21 cellular contexts compared by ENCODE assay signal in genomic region chr18:34764451-34764850, GRCh38. TPM values are rescaled to one million over a fixed set of nuclear protein-coding genes. Genes with fewer than 3 reads are reported as not detected.
DNase-seq lines count a peak whose midpoint lies in the region; ATAC-seq and TF ChIP-seq lines count a peak whose summit lies in the region.
"Had no signal": no experiment of that assay in that cellular context is flagged by ENCODE, and none has a peak within 500 bp of the region (broad histone marks: within the 10 kb centered on the region; RNA-seq: fewer than 3 reads in every experiment).

No MANE protein-coding gene starts in this region.

- ATAC-seq in GM23338 (no peak), GM21825 (IDR thresholded peaks at IDR 0.05; ENCODE audit: unreplicated experiment) (no peak)
- ATAC-seq: A549 had no signal

- no peaks in the 10 kb centered on the region for H4K20me1 ChIP-seq in GM23338 (replicated peaks; ENCODE audit: insufficient read depth)

- H2BK12ac ChIP-seq in mesenchymal stem cell (ENCODE audit: low read length in 2 of 2) = no peak overlapping the region

- no peaks in the 10 kb centered on the region for H3K79me1 ChIP-seq in mesendoderm (ENCODE audit: low read length)
- no peaks in the 10 kb centered on the region for H3K79me1 ChIP-seq in mesenchymal stem cell (replicated peaks; ENCODE audit: low read length, poor library complexity, severe bottlenecking)

- H3K9me3 ChIP-seq in A673 (ENCODE audit: low read depth, low read length, poor library complexity, severe bottlenecking) (no peaks in the 10 kb centered on the region), mesenchymal stem cell (ENCODE audit: control insufficient read depth, low read length) (no peaks in the 10 kb centered on the region)
- H3K9me3 ChIP-seq: A549 had no signal

- H3K36me3 ChIP-seq in A673 (ENCODE audit: insufficient read depth, low read length, poor library complexity, severe bottlenecking) (no peaks in the 10 kb centered on the region), GM23338 (ENCODE audit: insufficient read depth) (no peaks in the 10 kb centered on the region), brain microvascular endothelial cell (replicated peaks) (no peaks in the 10 kb centered on the region), mesendoderm (ENCODE audit: control insufficient read depth, insufficient read depth, low read length) (no peaks in the 10 kb centered on the region), mesenchymal stem cell (ENCODE audit: control insufficient read depth in 1 of 2, insufficient read depth in 2 of 2, low read depth in 1 of 2, low read length in 2 of 2) (peaks cover 0 to 47% of the 10 kb centered on the region in 2 experiments)

- no peaks in the 10 kb centered on the region for H3K27me3 Mint-ChIP-seq in GM23338 (ENCODE audit: insufficient read depth, low read depth, poor library complexity)
- H3K27me3 Mint-ChIP-seq in activated T-helper 2 cell treated with anti-CD3 and anti-CD28 coated beads, Interferon-gamma antibody, Interleukin-2, Interleukin-4, amounts not matched to agents 10 μg/mL and 5 μg/mL and 100 μg/mL, durations not matched to agents 14 hours and 24 hours and 36 hours (ENCODE audit: low read depth) = peaks cover 5% of the 10 kb centered on the region

- H3K4me2 ChIP-seq in GM23338 = no peak overlapping the region
- no peak overlapping the region for H3K4me2 ChIP-seq in mesendoderm (ENCODE audit: low read length)
- no peak overlapping the region for H3K4me2 ChIP-seq in mesenchymal stem cell (ENCODE audit: low read length, poor library complexity, severe bottlenecking)
- H3K4me2 ChIP-seq: A549 had no signal

- no peaks in the 10 kb centered on the region for H3F3A ChIP-seq in GM23338 (replicated peaks; ENCODE audit: low read depth)

- no peak overlapping the region for H3K18ac ChIP-seq in mesendoderm (ENCODE audit: low read length)
- H3K18ac ChIP-seq in mesenchymal stem cell (ENCODE audit: low read depth in 1 of 2, low read length in 2 of 2) = no peak overlapping the region

- H3K27ac ChIP-seq in A673 (ENCODE audit: low read depth, low read length, poor library complexity, severe bottlenecking) (no peak overlapping the region), GM23338 (ENCODE audit: low read depth) (no peak overlapping the region), brain microvascular endothelial cell (no peak overlapping the region), mesendoderm (ENCODE audit: low read depth, low read length) (no peak overlapping the region), mesenchymal stem cell (ENCODE audit: low read length, poor library complexity, severe bottlenecking) (no peak overlapping the region)
- H3K27ac ChIP-seq: A549, GM23248 had no signal

- no peaks in the 10 kb centered on the region for H3K36me3 Mint-ChIP-seq in GM23338 (ENCODE audit: low read depth)
- H3K36me3 Mint-ChIP-seq in activated T-helper 2 cell treated with anti-CD3 and anti-CD28 coated beads, Interferon-gamma antibody, Interleukin-2, Interleukin-4, amounts not matched to agents 10 μg/mL and 5 μg/mL and 100 μg/mL, durations not matched to agents 14 hours and 24 hours and 36 hours (ENCODE audit: low read depth) = no peaks in the 10 kb centered on the region
- H3K36me3 Mint-ChIP-seq: CD14-positive monocyte had no signal

- no peak overlapping the region for H3K4ac ChIP-seq in mesendoderm (ENCODE audit: low read depth, low read length)
- H3K4ac ChIP-seq in mesenchymal stem cell (ENCODE audit: low read depth in 1 of 2, low read length in 2 of 2) = no peak overlapping the region

- H3K4me3 ChIP-seq in A673 (ENCODE audit: low read depth, low read length, poor library complexity, severe bottlenecking) (no peak overlapping the region), GM23338 (no peak overlapping the region), brain microvascular endothelial cell (ENCODE audit: low read depth, low read length) (no peak overlapping the region), mesendoderm (ENCODE audit: low read length) (no peak overlapping the region), mesenchymal stem cell (ENCODE audit: insufficient read depth in 1 of 2, low read depth in 1 of 2, low read length in 2 of 2) (no peak overlapping the region)
- H3K4me3 ChIP-seq: A549, GM23248 had no signal

- no peak overlapping the region for H3K4me3 Mint-ChIP-seq in GM23338
- no peak overlapping the region for H3K4me3 Mint-ChIP-seq in activated T-helper 2 cell treated with anti-CD3 and anti-CD28 coated beads, Interferon-gamma antibody, Interleukin-2, Interleukin-4, amounts not matched to agents 10 μg/mL and 5 μg/mL and 100 μg/mL, durations not matched to agents 14 hours and 24 hours and 36 hours (ENCODE audit: low read depth)
- H3K4me3 Mint-ChIP-seq: CD14-positive monocyte had no signal

- POLR2A ChIA-PET in A673 (lab: Charles Lee; ENCODE audit: low non-redundant PET) = no interaction called here

- no peak overlapping the region for H3K56ac ChIP-seq in mesendoderm (ENCODE audit: low read length)

- no CpG with 5 or more reads among the region's 4 CpGs for WGBS in mesendoderm (ENCODE audit: extremely low coverage, insufficient coverage, low lambda C conversion rate)
- WGBS in mesenchymal stem cell = 95% methylated on average over 2 of the region's 4 CpGs

- H2BK15ac ChIP-seq in mesendoderm (replicated peaks; ENCODE audit: low read depth) (no peak overlapping the region), mesenchymal stem cell (ENCODE audit: low read depth, poor library complexity, severe bottlenecking) (no peak overlapping the region)

- no peak overlapping the region for H4K91ac ChIP-seq in mesenchymal stem cell (ENCODE audit: low read length)

- H2BK120ac ChIP-seq in mesendoderm (ENCODE audit: low read depth, low read length) = no peak overlapping the region
- no peak overlapping the region for H2BK120ac ChIP-seq in mesenchymal stem cell (ENCODE audit: low read depth, low read length)

- H2BK5ac ChIP-seq in mesendoderm (ENCODE audit: low read length) (no peak overlapping the region), mesenchymal stem cell (ENCODE audit: low read depth, low read length, poor library complexity, severe bottlenecking) (no peak overlapping the region)

- H3K27ac Mint-ChIP-seq in GM23338 = no peak overlapping the region
- no peak overlapping the region for H3K27ac Mint-ChIP-seq in activated T-helper 2 cell treated with anti-CD3 and anti-CD28 coated beads, Interferon-gamma antibody, Interleukin-2, Interleukin-4, amounts not matched to agents 10 μg/mL and 5 μg/mL and 100 μg/mL, durations not matched to agents 14 hours and 24 hours and 36 hours
- H3K27ac Mint-ChIP-seq: CD14-positive monocyte had no signal

- no TSS peak for BruUV-seq in A673 (replicated peaks; lab: Mats Ljungman, UMichigan)

- H2AFZ ChIP-seq in GM23338 (no peak overlapping the region), mesenchymal stem cell (ENCODE audit: low read depth, low read length) (no peak overlapping the region)
- H2AFZ ChIP-seq: GM23248 had no signal

- H4K8ac ChIP-seq in mesendoderm (ENCODE audit: low read depth, low read length) = peak overlapping the region; percentile 56
- H4K8ac ChIP-seq in mesenchymal stem cell (ENCODE audit: low read length) = no peak overlapping the region

- no peaks in the 10 kb centered on the region for H3K4me1 Mint-ChIP-seq in GM23338
- no peaks in the 10 kb centered on the region for H3K4me1 Mint-ChIP-seq in activated T-helper 2 cell treated with anti-CD3 and anti-CD28 coated beads, Interferon-gamma antibody, Interleukin-2, Interleukin-4, amounts not matched to agents 10 μg/mL and 5 μg/mL and 100 μg/mL, durations not matched to agents 14 hours and 24 hours and 36 hours (ENCODE audit: low read depth)
- H3K4me1 Mint-ChIP-seq: CD14-positive monocyte had no signal

- DNase-seq in A673 (ENCODE audit: low spot score) = peak; percentile 47
- peak; percentile 35 for DNase-seq in GM23338 (ENCODE audit: low spot score)
- DNase-seq in brain microvascular endothelial cell = no peak
- no peak for DNase-seq in mesendoderm
- no peak for DNase-seq in mesenchymal stem cell
- no peak for DNase-seq in activated T-helper 2 cell treated with anti-CD3 and anti-CD28 coated beads, Interferon-gamma antibody, Interleukin-2, Interleukin-4, amounts not matched to agents 10 μg/mL and 5 μg/mL and 100 μg/mL, durations not matched to agents 14 hours and 24 hours and 36 hours (ENCODE audit: low spot score)
- no peak for DNase-seq in epidermal melanocyte (ENCODE audit: insufficient read length, low spot score)
- DNase-seq: AML-193; EL; GM23248; KBM-7; NCI-H1092; NCI-H146; NCI-H2081 treated with DMSO at 0.1 percent for 48 hours; NCI-H226; NCI-H526; NK-92 treated with Interleukin-12 subunit alpha and Interleukin-12 subunit beta, amount 100 ng/mL, for 24 hours; SHP77 had no signal

- intact Hi-C loops in A673 (cut with micrococcal nuclease; ENCODE audit: unreplicated experiment) = no loop called here
- intact Hi-C loops in activated T-helper 2 cell treated with anti-CD3 and anti-CD28 coated beads, Interferon-gamma antibody, Interleukin-2, Interleukin-4, amounts not matched to agents 10 μg/mL and 5 μg/mL and 100 μg/mL, durations not matched to agents 14 hours and 24 hours and 36 hours (cut with micrococcal nuclease) = no loop called here

- no peak overlapping the region for H3K14ac ChIP-seq in mesenchymal stem cell (ENCODE audit: low read length in 2 of 2)

- TF ChIP-seq CTCF in A673 (conservative IDR thresholded peaks at IDR 0.05; ENCODE audit: low read depth, low read length) (peak; percentile 32; the same call in 1 of the 2 replicates), GM23338 (conservative IDR thresholded peaks at IDR 0.05; ENCODE audit: low read depth in 2 of 2) (peak in 1 of 2 experiments; percentile 51; a peak in 3 of 4 replicates), brain microvascular endothelial cell (IDR thresholded peaks at IDR 0.05; ENCODE audit: low read depth, low read length, missing control alignments) (peak; percentile 21)

- H3K23ac ChIP-seq in mesendoderm (ENCODE audit: low read length) (no peak overlapping the region), mesenchymal stem cell (ENCODE audit: low read length in 2 of 2) (no peak overlapping the region)

- H3K79me2 ChIP-seq in GM23338 (replicated peaks; ENCODE audit: insufficient read depth) (no peaks in the 10 kb centered on the region), mesendoderm (ENCODE audit: control insufficient read depth, insufficient read depth, low read length) (no peaks in the 10 kb centered on the region)

- CTCF ChIA-PET in A673 (lab: Charles Lee) = interaction anchor here (0.5 to 1.1 kb wide), 2 partner anchors 53 to 159 kb away, joined by 9 to 12 read pairs; no protein-coding TSS in a partner anchor

- H2AK5ac ChIP-seq in mesendoderm (ENCODE audit: low read length) (no peak overlapping the region), mesenchymal stem cell (ENCODE audit: low read length, severe bottlenecking) (no peak overlapping the region)

- in situ Hi-C loops in brain microvascular endothelial cell (cut with HindIII; ENCODE audit: low pct_ligation_motif_present, low sequenced_read_pairs) = no loop called here

- 0 out of 2 replicates have a peak, but pooled peaks cover 3% of the 10 kb centered on the region for H3K9me2 ChIP-seq in GM23338 (ENCODE audit: insufficient read depth)

- no peaks in the 10 kb centered on the region for H3K27me3 ChIP-seq in A673 (replicated peaks; ENCODE audit: insufficient read depth, low read depth, low read length, poor library complexity)
- H3K27me3 ChIP-seq in GM23338 (ENCODE audit: insufficient read depth) = no peaks in the 10 kb centered on the region
- no peaks in the 10 kb centered on the region for H3K27me3 ChIP-seq in brain microvascular endothelial cell (replicated peaks)
- H3K27me3 ChIP-seq in mesendoderm (ENCODE audit: insufficient read depth, low read length, poor library complexity) = no peaks in the 10 kb centered on the region
- H3K27me3 ChIP-seq in mesenchymal stem cell (ENCODE audit: control insufficient read depth in 1 of 2, insufficient read depth in 1 of 2, low read length in 2 of 2) = no peaks in the 10 kb centered on the region

- H3K4me1 ChIP-seq in A673 (ENCODE audit: insufficient read depth, low read length, poor library complexity, severe bottlenecking) = peaks cover 8% of the 10 kb centered on the region
- no peaks in the 10 kb centered on the region for H3K4me1 ChIP-seq in GM23338 (ENCODE audit: insufficient read depth)
- peaks cover under 1% of the 10 kb centered on the region for H3K4me1 ChIP-seq in mesendoderm (ENCODE audit: control insufficient read depth, low read depth, low read length)
- H3K4me1 ChIP-seq in mesenchymal stem cell (ENCODE audit: control insufficient read depth, insufficient read depth, low read depth, low read length) = peaks cover 1% of the 10 kb centered on the region
- H3K4me1 ChIP-seq: A549 had no signal

- H4K5ac ChIP-seq in mesendoderm (ENCODE audit: low read length) = no peak overlapping the region

- no peaks in the 10 kb centered on the region for H3K9me3 Mint-ChIP-seq in GM23338
- H3K9me3 Mint-ChIP-seq in activated T-helper 2 cell treated with anti-CD3 and anti-CD28 coated beads, Interferon-gamma antibody, Interleukin-2, Interleukin-4, amounts not matched to agents 10 μg/mL and 5 μg/mL and 100 μg/mL, durations not matched to agents 14 hours and 24 hours and 36 hours = no peaks in the 10 kb centered on the region

- H3K9ac ChIP-seq in mesendoderm (ENCODE audit: low read length) (no peak overlapping the region), mesenchymal stem cell (ENCODE audit: low read length) (no peak overlapping the region)
- H3K9ac ChIP-seq: GM23248 had no signal

RNA-seq across cellular contexts. Expression of gene DTNA, which starts 54.4 kb away (rescaled TPM):
- total RNA-seq in A673 (2021) = 18.6 and 20.0 TPM in 2 replicates
- total RNA-seq in GM23338 (2014; rRNA removed; shearing (Covaris generic)) = 25.1 and 34.4 TPM in 2 replicates
- polyA plus RNA-seq in GM23338 (2016; fragmentation: Nextera tagmentation; extraction: Ambion mirVana) = 9.5 and 11.5 TPM in 2 replicates
- polyA plus RNA-seq in mesendoderm (2013, experiment 1 of 2) = 38.8 TPM
- 38.8 TPM for polyA plus RNA-seq in mesendoderm (2013, experiment 2 of 2)
- polyA plus RNA-seq in mesenchymal stem cell (2013, experiment 1 of 2) = 7.9 TPM
- polyA plus RNA-seq in mesenchymal stem cell (2013, experiment 2 of 2) = 7.4 TPM
- total RNA-seq in activated T-helper 2 cell treated with anti-CD3 and anti-CD28 coated beads, Interferon-gamma antibody, Interleukin-2, Interleukin-4, amounts not matched to agents 10 μg/mL and 5 μg/mL and 100 μg/mL, durations not matched to agents 14 hours and 24 hours and 36 hours = 0.73 TPM in 1 of 2 replicates, not detected in the other

Comparison
In these comparisons a context has a peak if more than half of its experiments do, and no peak if none do; other contexts are left out.
1. DNase-seq: peak in A673 (single experiment) and GM23338 (single experiment); none in brain microvascular endothelial cell (single experiment), mesendoderm (single experiment), mesenchymal stem cell (single experiment), activated T-helper 2 cell treated with anti-CD3 and anti-CD28 coated beads, Interferon-gamma antibody, Interleukin-2, Interleukin-4, amounts not matched to agents 10 μg/mL and 5 μg/mL and 100 μg/mL, durations not matched to agents 14 hours and 24 hours and 36 hours (single experiment) and epidermal melanocyte (single experiment).
2. RNA of gene DTNA, which starts 54.4 kb away (total RNA-seq): 25.1 to 34.4 TPM in GM23338 and 18.6 to 20.0 TPM in A673; 0.73 TPM in activated T-helper 2 cell treated with anti-CD3 and anti-CD28 coated beads, Interferon-gamma antibody, Interleukin-2, Interleukin-4, amounts not matched to agents 10 μg/mL and 5 μg/mL and 100 μg/mL, durations not matched to agents 14 hours and 24 hours and 36 hours; every median in the first group is over 10 times any median in the second.